In genomic region chr21:38914531-38915385, GRCh38 we compare ENCODE assay signal across 11 cellular contexts.
A peak's percentile ranks its signal among the peaks of the same experiment; 100 is the strongest.
DNase-seq lines count a peak whose midpoint lies in the region; ATAC-seq, FAIRE-seq and TF ChIP-seq lines count a peak whose summit lies in the region.
"Had no signal": no experiment of that assay in that cellular context is flagged by ENCODE, and none has a peak within 500 bp of the region (broad histone marks: within the 10 kb centered on the region; RNA-seq: fewer than 3 reads in every experiment).

No MANE protein-coding gene starts in this region.

- no peaks in the 10 kb centered on the region; the same call in 1 of the 2 replicates for H3K36me3 ChIP-seq in MG63

- no peaks in the 10 kb centered on the region for H3K9me3 Mint-ChIP-seq in Calu3 (ENCODE audit: low read depth, unreplicated experiment)
- H3K9me3 Mint-ChIP-seq: activated naive CD4-positive, alpha-beta T cell treated with anti-CD3 and anti-CD28 coated beads, Interleukin-2, amount 10 ng/mL, durations not matched to agents 7 days and 5 days had no signal

- peaks cover 6% of the 10 kb centered on the region for H3K36me3 Mint-ChIP-seq in Calu3 (ENCODE audit: insufficient read depth, unreplicated experiment)
- H3K36me3 Mint-ChIP-seq: activated naive CD4-positive, alpha-beta T cell treated with anti-CD3 and anti-CD28 coated beads, Interleukin-2, amount 10 ng/mL, durations not matched to agents 7 days and 5 days had no signal

- no peaks in the 10 kb centered on the region for H3K27me3 ChIP-seq in MG63

- no peak overlapping the region for H3K4me3 Mint-ChIP-seq in Calu3 (ENCODE audit: low read depth, unreplicated experiment)
- H3K4me3 Mint-ChIP-seq: activated naive CD4-positive, alpha-beta T cell treated with anti-CD3 and anti-CD28 coated beads, Interleukin-2, amount 10 ng/mL, durations not matched to agents 7 days and 5 days had no signal

- FAIRE-seq in RCC 7860 (lab: Jason Lieb, UNC), result no peak

- H3K27me3 Mint-ChIP-seq in Calu3 (ENCODE audit: unreplicated experiment), result no peaks in the 10 kb centered on the region

- peaks cover 57% of the 10 kb centered on the region for H3K4me1 Mint-ChIP-seq in Calu3 (ENCODE audit: low read depth, unreplicated experiment)
- H3K4me1 Mint-ChIP-seq: activated naive CD4-positive, alpha-beta T cell treated with anti-CD3 and anti-CD28 coated beads, Interleukin-2, amount 10 ng/mL, durations not matched to agents 7 days and 5 days had no signal

- ATAC-seq in omental fat pad (ENCODE audit: low FRiP score) (peak; percentile 58), HG02642 (IDR thresholded peaks at IDR 0.05; ENCODE audit: poor library complexity, unreplicated experiment) (no peak)

- H3K9me3 ChIP-seq in MG63, result no peaks in the 10 kb centered on the region; the same call in 1 of the 2 replicates

- peak; percentile 65 for DNase-seq in DMS153 (lab: John Stamatoyannopoulos, UW)
- DNase-seq in MG63, result peak; percentile 17
- DNase-seq in choroid plexus epithelial cell (ENCODE audit: low read depth), result peak; percentile 55
- DNase-seq in omental fat pad (ENCODE audit: low spot score), result no peak
- no peak for DNase-seq in Calu3
- DNase-seq in NCI-H1694 treated with DMSO at 0.1 percent for 48 hours (lab: John Stamatoyannopoulos, UW), result no peak
- no peak for DNase-seq in RCC 7860 (ENCODE audit: low spot score)
- DNase-seq: activated naive CD4-positive, alpha-beta T cell treated with anti-CD3 and anti-CD28 coated beads, Interleukin-2, amount 10 ng/mL, durations not matched to agents 7 days and 5 days; midbrain; NCI-H1105 had no signal

- CTCF ChIA-PET in Calu3 (lab: Charles Lee), result interaction anchor here (1.0 kb wide), 1 partner anchor 27 kb away, joined by 3 read pairs; no protein-coding TSS in a partner anchor

- intact Hi-C loops in Calu3 (cut with micrococcal nuclease; ENCODE audit: unreplicated experiment), result loop anchor here (5.0 to 10.0 kb wide), 4 partner anchors 43 to 210 kb away; no protein-coding TSS in a partner anchor

- no peak for TF ChIP-seq CTCF in choroid plexus epithelial cell (conservative IDR thresholded peaks at IDR 0.05; ENCODE audit: low read depth, low read length)
- TF ChIP-seq CTCF in omental fat pad (IDR thresholded peaks at IDR 0.05), result no peak
- TF ChIP-seq CTCF in Calu3 (IDR thresholded peaks at IDR 0.05; ENCODE audit: unreplicated experiment), result no peak

- H3K4me3 ChIP-seq in MG63 (no peak overlapping the region), choroid plexus epithelial cell (ENCODE audit: low read depth, low read length) (no peak overlapping the region)

- no peak overlapping the region for H3K27ac Mint-ChIP-seq in Calu3 (ENCODE audit: unreplicated experiment)
- H3K27ac Mint-ChIP-seq: activated naive CD4-positive, alpha-beta T cell treated with anti-CD3 and anti-CD28 coated beads, Interleukin-2, amount 10 ng/mL, durations not matched to agents 7 days and 5 days had no signal

- BruUV-seq in Calu3 (replicated peaks; lab: Mats Ljungman, UMichigan), result no TSS peak

Comparison
In these comparisons a context has a peak if more than half of its experiments do, and no peak if none do; other contexts are left out.
1. DNase-seq: peak in DMS153 (single experiment), MG63 (single experiment) and choroid plexus epithelial cell (single experiment); none in omental fat pad (single experiment), Calu3 (single experiment), NCI-H1694 treated with DMSO at 0.1 percent for 48 hours (single experiment) and RCC 7860 (single experiment).